21 cellular contexts compared by ENCODE assay signal in the genomic region with DNA sequence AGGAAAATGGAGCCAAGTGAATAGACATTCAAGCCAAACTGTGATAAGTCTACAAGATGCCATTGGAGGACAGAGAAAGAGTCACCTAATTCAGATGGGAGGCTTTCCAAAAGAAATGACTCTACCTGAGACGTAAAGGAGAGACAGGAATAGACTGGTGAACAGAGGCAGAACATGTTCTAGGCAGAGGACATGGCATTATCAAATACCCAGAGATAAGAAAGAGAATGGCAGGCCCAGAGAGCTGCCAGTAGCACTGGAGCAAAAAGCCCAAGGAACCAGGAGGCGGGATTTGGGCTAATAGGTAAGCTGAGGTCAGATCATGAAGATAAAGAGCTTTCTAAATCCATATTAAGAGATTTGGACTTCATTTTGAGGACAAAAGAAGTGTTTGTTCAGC.
"Had no signal": no experiment of that assay in that cellular context is flagged by ENCODE, and none has a peak within 500 bp of the region (broad histone marks: within the 10 kb centered on the region; RNA-seq: fewer than 3 reads in every experiment).

No MANE protein-coding gene starts in this region.

- ATAC-seq: SK-N-SH treated with all-trans-retinoic acid at 6 μM for 48 hours had no signal

- H3K4me3 ChIP-seq: SJCRH30 had no signal

- H3K36me3 ChIP-seq: SJCRH30 had no signal

- H3K27me3 ChIP-seq: SJCRH30 had no signal

- H3K9me3 ChIP-seq: SJCRH30 had no signal

- DNase-seq: KBM-7, MV-4-11, NCI-H1092, NCI-H1105 treated with DMSO at 0.1 percent for 48 hours, NCI-H1417 treated with DMSO at 0.1 percent for 48 hours, NCI-H146, NCI-H1694 treated with DMSO at 0.1 percent for 48 hours, NCI-H1930, NCI-H2081, NCI-H2107, NCI-H2227 treated with DMSO at 0.1 percent for 48 hours, NCI-H524, NCI-H526 treated with DMSO at 0.1 percent for 48 hours, NCI-H748 treated with DMSO at 0.1 percent for 48 hours, RPMI8226, SHP77 treated with DMSO at 0.1 percent for 48 hours, SJCRH30 had no signal

- H3K27ac ChIP-seq: HL-60, SJCRH30 had no signal

- FAIRE-seq: HTR-8/SVneo, RCC 7860 had no signal
